ENCODE assay signal across 24 cellular contexts in genomic region chr10:102975483-102976057, GRCh38. TPM values are rescaled to one million over a fixed set of nuclear protein-coding genes. Genes with fewer than 3 reads are reported as not detected.
DNase-seq lines count a peak whose midpoint lies in the region; ATAC-seq, FAIRE-seq and TF ChIP-seq lines count a peak whose summit lies in the region.
"Had no signal": no experiment of that assay in that cellular context is flagged by ENCODE, and none has a peak within 500 bp of the region (broad histone marks: within the 10 kb centered on the region; RNA-seq: fewer than 3 reads in every experiment).

No MANE protein-coding gene starts in this region.

- H3K27ac ChIP-seq in liver (ENCODE audit: low read depth in 1 of 2, low read length in 2 of 2) (peak overlapping the region in 1 of 2 donors; percentile 28), HepG2 (ENCODE audit: extremely low read length, insufficient read depth, low read length) (no peak overlapping the region), colonic mucosa (peak overlapping the region; percentile 64), mucosa of rectum (ENCODE audit: low read depth in 2 of 2, low read length in 2 of 2) (peak overlapping the region; percentile 49 to 66), aorta (ENCODE audit: low read depth in 1 of 2, low read length in 2 of 2) (peak overlapping the region; percentile 43 to 44), smooth muscle cell (ENCODE audit: low read depth) (no peak overlapping the region)
- H3K27ac ChIP-seq: body of pancreas, PC-9 had no signal

- DNase-seq in HepG2 (ENCODE audit: low spot score) (no peak), colonic mucosa (no peak), aorta (no peak), DMS79 treated with DMSO at 0.1 percent for 48 hours (lab: John Stamatoyannopoulos, UW) (no peak), smooth muscle cell (lab: John Stamatoyannopoulos, UW; ENCODE audit: unreplicated experiment) (no peak)
- DNase-seq in activated T-cell treated with anti-CD3 and anti-CD28 coated beads, Interleukin-2, amount 50 U/mL, for 24 hours, result no peak
- DNase-seq: activated CD8-positive, alpha-beta T cell treated with anti-CD3 and anti-CD28 coated beads for 36 hours; BE2C; body of pancreas; CD8-positive, alpha-beta memory T cell; cerebellar nuclear complex; NCI-H510A; PC-9; Right ventricle myocardium superior; stimulated activated naive CD8-positive, alpha-beta T cell treated with anti-CD3 and anti-CD28 coated beads, Interleukin-15, amount 100 ng/mL, for 72 hours; T-helper 2 cell had no signal

- TF ChIP-seq RAD21 in liver (IDR thresholded peaks at IDR 0.05) (peak in 1 of 2 donors; percentile 18), HepG2 (CRISPR knock-in tag; IDR thresholded peaks at IDR 0.05) (no peak)

- no peak for TF ChIP-seq POLR2A in HepG2 (IDR thresholded peaks at IDR 0.05; ENCODE audit: insufficient read depth in 1 of 2, low read depth in 2 of 2, low read length in 2 of 2)

- no peak overlapping the region for H2AFZ ChIP-seq in HepG2 (ENCODE audit: low read length)
- H2AFZ ChIP-seq in smooth muscle cell (ENCODE audit: low read depth), result no peak overlapping the region
- H2AFZ ChIP-seq: PC-9 had no signal

- TF ChIP-seq EP300 in HepG2 (IDR thresholded peaks at IDR 0.05; ENCODE audit: low read depth in 2 of 2, low read length in 2 of 2), result no peak
- TF ChIP-seq EP300 in HepG2 (CRISPR knock-in tag; IDR thresholded peaks at IDR 0.05; ENCODE audit: borderline replicate concordance), result no peak

- no peak overlapping the region for H3K4me3 Mint-ChIP-seq in activated T-cell treated with anti-CD3 and anti-CD28 coated beads, Interleukin-2, amount 50 U/mL, for 24 hours
- H3K4me3 Mint-ChIP-seq: activated CD8-positive, alpha-beta T cell treated with anti-CD3 and anti-CD28 coated beads for 36 hours; activated naive CD8-positive, alpha-beta T cell; CD8-positive, alpha-beta memory T cell; neural crest cell; stimulated activated naive CD8-positive, alpha-beta T cell treated with anti-CD3 and anti-CD28 coated beads, Interleukin-15, amount 100 ng/mL, for 72 hours had no signal

- H3K9ac ChIP-seq in liver (ENCODE audit: low read depth in 1 of 2, low read length in 2 of 2) (no peak overlapping the region), HepG2 (ENCODE audit: insufficient read depth, low read depth, low read length) (no peak overlapping the region), colonic mucosa (ENCODE audit: low read depth in 2 of 2, low read length in 2 of 2) (peak overlapping the region in 1 of 2 donors; percentile 3), mucosa of rectum (ENCODE audit: low read depth in 1 of 2, low read length in 2 of 2) (no peak overlapping the region), smooth muscle cell (ENCODE audit: low read depth) (no peak overlapping the region)

- TF ChIP-seq CTCF in liver (IDR thresholded peaks at IDR 0.05; ENCODE audit: low read depth, low read length, missing input control) (no peak), HepG2 (CRISPR knock-in tag; IDR thresholded peaks at IDR 0.05) (no peak), colonic mucosa (IDR thresholded peaks at IDR 0.05) (no peak), smooth muscle cell (IDR thresholded peaks at IDR 0.05; ENCODE audit: borderline replicate concordance, insufficient read depth, poor library complexity, severe bottlenecking) (no peak)

- no peaks in the 10 kb centered on the region for H4K20me1 ChIP-seq in HepG2 (ENCODE audit: insufficient read depth, low read length)
- no peaks in the 10 kb centered on the region for H4K20me1 ChIP-seq in smooth muscle cell (ENCODE audit: low read depth)

- no peak overlapping the region for H3K27ac Mint-ChIP-seq in activated T-cell treated with anti-CD3 and anti-CD28 coated beads, Interleukin-2, amount 50 U/mL, for 24 hours
- H3K27ac Mint-ChIP-seq: activated CD8-positive, alpha-beta T cell treated with anti-CD3 and anti-CD28 coated beads for 36 hours; activated naive CD8-positive, alpha-beta T cell; progenitor cell of endocrine pancreas; stimulated activated naive CD8-positive, alpha-beta T cell treated with anti-CD3 and anti-CD28 coated beads, Interleukin-15, amount 100 ng/mL, for 72 hours had no signal

- no peaks in the 10 kb centered on the region for H3K9me3 ChIP-seq in liver (ENCODE audit: control insufficient read depth in 4 of 4, low read length in 3 of 4)
- no peaks in the 10 kb centered on the region for H3K9me3 ChIP-seq in HepG2 (ENCODE audit: low read length)
- no peaks in the 10 kb centered on the region for H3K9me3 ChIP-seq in colonic mucosa
- H3K9me3 ChIP-seq in mucosa of rectum (ENCODE audit: control insufficient read depth in 2 of 2, low read length in 2 of 2), result no peaks in the 10 kb centered on the region
- no peaks in the 10 kb centered on the region for H3K9me3 ChIP-seq in aorta (ENCODE audit: control insufficient read depth, low read length)
- H3K9me3 ChIP-seq in smooth muscle cell (replicated peaks; ENCODE audit: low read depth), result no peaks in the 10 kb centered on the region
- H3K9me3 ChIP-seq: BE2C, body of pancreas, tibial nerve had no signal

- H3K36me3 ChIP-seq in liver (ENCODE audit: control insufficient read depth in 4 of 4, insufficient read depth in 3 of 4, low read depth in 1 of 4, low read length in 3 of 4), result no peaks in the 10 kb centered on the region
- H3K36me3 ChIP-seq in HepG2 (replicated peaks in 1 of 2; ENCODE audit: control insufficient read depth in 1 of 2, insufficient read depth in 2 of 2, low read length in 2 of 2), result no peaks in the 10 kb centered on the region
- no peaks in the 10 kb centered on the region for H3K36me3 ChIP-seq in colonic mucosa
- no peaks in the 10 kb centered on the region for H3K36me3 ChIP-seq in mucosa of rectum (ENCODE audit: control insufficient read depth in 2 of 2, insufficient read depth in 2 of 2, low read length in 2 of 2)
- H3K36me3 ChIP-seq in aorta (ENCODE audit: control insufficient read depth in 1 of 2, insufficient read depth in 2 of 2, low read length in 1 of 2), result no peaks in the 10 kb centered on the region
- no peaks in the 10 kb centered on the region for H3K36me3 ChIP-seq in smooth muscle cell (ENCODE audit: low read depth)
- H3K36me3 ChIP-seq: BE2C, tibial nerve had no signal

- ATAC-seq in HepG2, result no peak
- ATAC-seq in aorta (ENCODE audit: low FRiP score), result no peak
- ATAC-seq: activated CD8-positive, alpha-beta T cell treated with anti-CD3 and anti-CD28 coated beads for 36 hours; body of pancreas; stimulated activated naive CD8-positive, alpha-beta T cell treated with anti-CD3 and anti-CD28 coated beads, Interleukin-15, amount 100 ng/mL, for 72 hours had no signal

- H3K4me1 ChIP-seq in liver (ENCODE audit: control insufficient read depth in 4 of 4, insufficient read depth in 4 of 4, low read length in 3 of 4) (peaks cover 3 to 20% (median 14%) of the 10 kb centered on the region in 4 donors), HepG2 (ENCODE audit: insufficient read depth, low read length) (peaks cover 31% of the 10 kb centered on the region), colonic mucosa (no peaks in the 10 kb centered on the region), mucosa of rectum (ENCODE audit: control insufficient read depth in 2 of 2, insufficient read depth in 2 of 2, low read length in 2 of 2) (peaks cover 6 to 9% of the 10 kb centered on the region in 2 donors), aorta (ENCODE audit: control insufficient read depth in 1 of 2, insufficient read depth in 2 of 2, low read length in 2 of 2) (peaks cover 0 to 3% of the 10 kb centered on the region in 2 donors), smooth muscle cell (ENCODE audit: low read depth) (no peaks in the 10 kb centered on the region)
- H3K4me1 ChIP-seq: BE2C had no signal

- H3K79me2 ChIP-seq in HepG2 (ENCODE audit: insufficient read depth, low read length) (peaks cover 23% of the 10 kb centered on the region), smooth muscle cell (ENCODE audit: low read depth) (no peaks in the 10 kb centered on the region)

- intact Hi-C loops in HepG2 (cut with micrococcal nuclease; ENCODE audit: unreplicated experiment) (no loop called here), colonic mucosa (cut with DNase I) (no loop called here), aorta (cut with DNase I) (loop anchor here in 1 of 2 donors (10.0 kb wide), 1 partner anchor 51 kb away; no protein-coding TSS in a partner anchor)

- H3K4me2 ChIP-seq in HepG2 (ENCODE audit: low read depth, low read length) (no peak overlapping the region), smooth muscle cell (no peak overlapping the region)
- H3K4me2 ChIP-seq: PC-9 had no signal

- H3K36me3 Mint-ChIP-seq in activated T-cell treated with anti-CD3 and anti-CD28 coated beads, Interleukin-2, amount 50 U/mL, for 24 hours (ENCODE audit: low read depth), result no peaks in the 10 kb centered on the region

- peaks cover 6% of the 10 kb centered on the region for H3K4me1 Mint-ChIP-seq in activated T-cell treated with anti-CD3 and anti-CD28 coated beads, Interleukin-2, amount 50 U/mL, for 24 hours (ENCODE audit: low read depth)
- H3K4me1 Mint-ChIP-seq: neural crest cell; stimulated activated naive CD8-positive, alpha-beta T cell treated with anti-CD3 and anti-CD28 coated beads, Interleukin-15, amount 100 ng/mL, for 72 hours had no signal

- POLR2A ChIA-PET in HepG2 (lab: Yijun Ruan, JAX), result no interaction called here

- H3K27me3 ChIP-seq in liver (ENCODE audit: control insufficient read depth in 4 of 4, insufficient read depth in 4 of 4, low read length in 3 of 4), result no peaks in the 10 kb centered on the region
- no peaks in the 10 kb centered on the region for H3K27me3 ChIP-seq in HepG2 (ENCODE audit: control insufficient read depth in 1 of 2, insufficient read depth in 2 of 2, low read length in 2 of 2)
- H3K27me3 ChIP-seq in colonic mucosa, result no peaks in the 10 kb centered on the region
- no peaks in the 10 kb centered on the region for H3K27me3 ChIP-seq in mucosa of rectum (ENCODE audit: control insufficient read depth in 2 of 2, insufficient read depth in 2 of 2, low read length in 2 of 2)
- no peaks in the 10 kb centered on the region for H3K27me3 ChIP-seq in aorta (ENCODE audit: control insufficient read depth in 1 of 2, insufficient read depth in 2 of 2, low read length in 1 of 2)
- no peaks in the 10 kb centered on the region for H3K27me3 ChIP-seq in smooth muscle cell (ENCODE audit: low read depth)
- H3K27me3 ChIP-seq: BE2C, body of pancreas, tibial nerve had no signal

- no peaks in the 10 kb centered on the region for H3K27me3 Mint-ChIP-seq in activated T-cell treated with anti-CD3 and anti-CD28 coated beads, Interleukin-2, amount 50 U/mL, for 24 hours
- H3K27me3 Mint-ChIP-seq: activated CD8-positive, alpha-beta T cell treated with anti-CD3 and anti-CD28 coated beads for 36 hours; activated naive CD8-positive, alpha-beta T cell; CD8-positive, alpha-beta memory T cell; progenitor cell of endocrine pancreas; stimulated activated naive CD8-positive, alpha-beta T cell treated with anti-CD3 and anti-CD28 coated beads, Interleukin-15, amount 100 ng/mL, for 72 hours had no signal

- 28% methylated on average over 2 of the region's 2 CpGs for WGBS in liver
- WGBS in HepG2 (ENCODE audit: low lambda C conversion rate), result 94% methylated on average over 2 of the region's 2 CpGs
- 7 to 11% methylated on average over 2 of the region's 2 CpGs for WGBS in aorta, 2 donors
- WGBS in smooth muscle cell (ENCODE audit: low lambda C conversion rate), result 87% methylated on average over 2 of the region's 2 CpGs

- no TSS peak for BruUV-seq in HepG2 (replicated peaks; lab: Mats Ljungman, UMichigan)

- no peak overlapping the region for H3K4me3 ChIP-seq in liver (ENCODE audit: low read depth in 1 of 3, low read length in 3 of 3)
- H3K4me3 ChIP-seq in HepG2 (replicated peaks in 1 of 3; ENCODE audit: insufficient read depth in 1 of 3, low read depth in 2 of 3, low read length in 3 of 3), result no peak overlapping the region
- no peak overlapping the region for H3K4me3 ChIP-seq in colonic mucosa
- H3K4me3 ChIP-seq in mucosa of rectum (ENCODE audit: low read length in 2 of 2), result no peak overlapping the region
- H3K4me3 ChIP-seq in aorta (ENCODE audit: low read length in 2 of 2), result no peak overlapping the region
- no peak overlapping the region for H3K4me3 ChIP-seq in smooth muscle cell
- H3K4me3 ChIP-seq: body of pancreas, PC-9, skin epidermis, tibial nerve had no signal

- H3K9me3 Mint-ChIP-seq in activated T-cell treated with anti-CD3 and anti-CD28 coated beads, Interleukin-2, amount 50 U/mL, for 24 hours, result no peaks in the 10 kb centered on the region
- H3K9me3 Mint-ChIP-seq: activated CD8-positive, alpha-beta T cell treated with anti-CD3 and anti-CD28 coated beads for 36 hours; CD8-positive, alpha-beta memory T cell; neural crest cell; stimulated activated naive CD8-positive, alpha-beta T cell treated with anti-CD3 and anti-CD28 coated beads, Interleukin-15, amount 100 ng/mL, for 72 hours had no signal

- CTCF ChIA-PET in HepG2 (lab: Yijun Ruan, JAX; ENCODE audit: low intra/inter-chr PET ratio, low total read pairs), result no interaction called here

- in situ Hi-C loops in HepG2 (cut with HindIII; ENCODE audit: extremely low pct_ligation_motif_present, low pct_unique_long_range_greater_than_20kb), result no loop called here

- H3F3A ChIP-seq in smooth muscle cell (ENCODE audit: low read depth), result no peaks in the 10 kb centered on the region

- FAIRE-seq in HepG2 (lab: Jason Lieb, UNC), result no peak
- FAIRE-seq: endothelial cell of umbilical vein had no signal

RNA-seq across cellular contexts. Expression of gene CNNM2, which starts 57.5 kb away (rescaled TPM):
- total RNA-seq in liver, result 10 to 100 TPM; 10.2 to 10.8 TPM
- 1 to 10 TPM; 2.0 to 3.7 TPM for polyA plus RNA-seq in liver
- total RNA-seq in HepG2 (2016; rRNA removed; fragmentation: Illumina TruSeq; extraction: Trizol), result 3.4 and 9.0 TPM in 2 replicates
- total RNA-seq in HepG2 (2016; cell fraction: cytosol; rRNA removed; fragmentation: Illumina TruSeq; extraction: Trizol; ENCODE audit: low read depth), result 1.8 and 2.3 TPM in 2 replicates
- 3.0 and 9.2 TPM in 2 replicates for total RNA-seq in HepG2 (2016; cell fraction: insoluble cytoplasmic fraction; rRNA removed; fragmentation: Illumina TruSeq; extraction: Trizol)
- total RNA-seq in HepG2 (2016; cell fraction: membrane; rRNA removed; fragmentation: Illumina TruSeq; extraction: Trizol), result 4.6 and 5.3 TPM in 2 replicates
- 13.9 and 15.9 TPM in 2 replicates for total RNA-seq in HepG2 (2016; cell fraction: nucleus; rRNA removed; fragmentation: Illumina TruSeq; extraction: Trizol)
- 7.1 and 9.2 TPM in 2 replicates for polyA plus RNA-seq in HepG2 (2011; rRNA removed)
- 5.6 and 7.4 TPM in 2 replicates for polyA plus RNA-seq in HepG2 (2011; cell fraction: cytosol; rRNA removed)
- polyA plus RNA-seq in HepG2 (2011; cell fraction: nucleus; rRNA removed), result 13.5 and 15.9 TPM in 2 replicates
- polyA plus RNA-seq in HepG2 (2012), result 11.1 and 11.8 TPM in 2 replicates
- 1.2 TPM in 2 replicates for polyA plus RNA-seq in HepG2 (2016; cell fraction: cytosol; fragmentation: Illumina TruSeq; extraction: Trizol; ENCODE audit: low read depth)
- 4.0 and 4.9 TPM in 2 replicates for polyA plus RNA-seq in HepG2 (2016; cell fraction: insoluble cytoplasmic fraction; fragmentation: Illumina TruSeq; extraction: Trizol; ENCODE audit: low read depth)
- polyA plus RNA-seq in HepG2 (2016; cell fraction: membrane; fragmentation: Illumina TruSeq; extraction: Trizol; ENCODE audit: low read depth), result 2.7 and 2.8 TPM in 2 replicates
- 12.3 and 12.4 TPM in 2 replicates for polyA plus RNA-seq in HepG2 (2016; cell fraction: nucleus; fragmentation: Illumina TruSeq; extraction: Trizol; ENCODE audit: insufficient read depth, low read depth)
- 27.8 and 28.3 TPM in 2 replicates for polyA minus RNA-seq in HepG2 (2011; rRNA and poly(A)+ RNA removed; ENCODE audit: low replicate concordance)
- polyA minus RNA-seq in HepG2 (2011; cell fraction: cytosol; rRNA and poly(A)+ RNA removed), result 8.1 and 9.1 TPM in 2 replicates
- 17.9 and 20.6 TPM in 2 replicates for polyA minus RNA-seq in HepG2 (2011; cell fraction: nucleus; rRNA and poly(A)+ RNA removed)
- 10 to 100 TPM; 25.2 to 29.3 TPM for total RNA-seq in colonic mucosa
- total RNA-seq in aorta, result 10 to 100 TPM; 13.3 to 30.8 TPM
- 1 to 10 TPM; 3.0 to 5.9 TPM for polyA plus RNA-seq in aorta
- 6.7 and 8.4 TPM in 2 replicates for total RNA-seq in smooth muscle cell
- 4.9 and 5.5 TPM in 2 replicates for polyA plus RNA-seq in smooth muscle cell

Comparison
In these comparisons a context has a peak if more than half of its experiments do, and no peak if none do; other contexts are left out.
1. H3K27ac ChIP-seq: peak in colonic mucosa (single experiment), mucosa of rectum (2 of 2) and aorta (2 of 2); none in HepG2 (single experiment) and smooth muscle cell (single experiment).